ENCODE assay signal across 22 cellular contexts in genomic region chr7:143733876-143734275, GRCh38. TPM values are rescaled to one million over a fixed set of nuclear protein-coding genes. Genes with fewer than 3 reads are reported as not detected.
"Had no signal": no experiment of that assay in that cellular context is flagged by ENCODE, and none has a peak within 500 bp of the region (broad histone marks: within the 10 kb centered on the region; RNA-seq: fewer than 3 reads in every experiment).

No MANE protein-coding gene starts in this region.

- H3K27me3 ChIP-seq: dorsolateral prefrontal cortex, sigmoid colon, testis, tibial nerve, upper lobe of left lung had no signal

- H3K27me3 Mint-ChIP-seq: naive thymus-derived CD8-positive, alpha-beta T cell; stimulated activated memory B cell treated with anti-CD40 and anti-IgM and Interleukin-4, amounts not matched to agents 10 μg/mL and 1 μg/mL and 100 μg/mL, for 72 hours had no signal

- DNase-seq: dorsolateral prefrontal cortex; effector CD4-positive, alpha-beta T cell; hypothalamus; left ventricle myocardium superior; lower lobe of right lung; naive thymus-derived CD8-positive, alpha-beta T cell; nephron progenitor cell; nucleus accumbens; psoas muscle; sigmoid colon; stimulated activated CD4-positive, alpha-beta T cell treated with anti-CD3 and anti-CD28 coated beads, Interleukin-2, amount 100 ng/mL, for 24 hours; stimulated activated CD4-positive, alpha-beta T cell treated with anti-CD3 and anti-CD28 coated beads, Interleukin-4, amount 100 ng/mL, for 24 hours; stimulated activated naive CD8-positive, alpha-beta T cell treated with anti-CD3 and anti-CD28 coated beads, Interleukin-15, Interleukin-2, amounts not matched to agents 100 U/mL and 50 U/mL, for 24 hours; substantia nigra; testis; upper lobe of left lung had no signal

- H3K9me3 ChIP-seq: lower lobe of right lung, psoas muscle, sigmoid colon, testis, tibial nerve, upper lobe of left lung had no signal

- ATAC-seq: left ventricle myocardium superior; lower lobe of right lung; naive thymus-derived CD8-positive, alpha-beta T cell; psoas muscle; right cardiac atrium; stimulated activated memory B cell treated with anti-CD40 and anti-IgM and Interleukin-4, amounts not matched to agents 10 μg/mL and 1 μg/mL and 100 μg/mL, for 72 hours; stimulated activated naive CD8-positive, alpha-beta T cell treated with anti-CD3 and anti-CD28 coated beads, Interleukin-15, Interleukin-2, amounts not matched to agents 100 U/mL and 50 U/mL, for 24 hours had no signal

- H3K27ac Mint-ChIP-seq: nephron progenitor cell; stimulated activated memory B cell treated with anti-CD40 and anti-IgM and Interleukin-4, amounts not matched to agents 10 μg/mL and 1 μg/mL and 100 μg/mL, for 72 hours had no signal

- H3K4me1 ChIP-seq: lower lobe of right lung, psoas muscle, sigmoid colon, testis had no signal

- H3K4me3 ChIP-seq: dorsolateral prefrontal cortex, lower lobe of right lung, psoas muscle, sigmoid colon, testis, tibial nerve, upper lobe of left lung had no signal

- H3K27ac ChIP-seq: dorsolateral prefrontal cortex, lower lobe of right lung, psoas muscle, sigmoid colon, testis, tibial nerve, upper lobe of left lung had no signal

- H3K4me1 Mint-ChIP-seq: nephron progenitor cell had no signal

- FAIRE-seq: frontal cortex, keratinocyte, urothelium cell line had no signal

- H3K9me3 Mint-ChIP-seq: naive thymus-derived CD8-positive, alpha-beta T cell; nephron progenitor cell; stimulated activated memory B cell treated with anti-CD40 and anti-IgM and Interleukin-4, amounts not matched to agents 10 μg/mL and 1 μg/mL and 100 μg/mL, for 72 hours had no signal

- H3K4me3 Mint-ChIP-seq: naive thymus-derived CD8-positive, alpha-beta T cell; nephron progenitor cell; stimulated activated memory B cell treated with anti-CD40 and anti-IgM and Interleukin-4, amounts not matched to agents 10 μg/mL and 1 μg/mL and 100 μg/mL, for 72 hours had no signal

- H3K36me3 ChIP-seq: lower lobe of right lung, sigmoid colon, tibial nerve, upper lobe of left lung had no signal

RNA-seq across cellular contexts. Expression of gene CTAGE6, which starts 23.6 kb away (rescaled TPM):
- total RNA-seq: left ventricle myocardium superior, psoas muscle had no signal
- polyA plus RNA-seq: keratinocyte, psoas muscle, right cardiac atrium had no signal
